Comparison of ENCODE assay signal across 24 cellular contexts in genomic region chr7:30879139-30880089, GRCh38. TPM values are rescaled to one million over a fixed set of nuclear protein-coding genes. Genes with fewer than 3 reads are reported as not detected.
DNase-seq lines count a peak whose midpoint lies in the region; ATAC-seq, FAIRE-seq and TF ChIP-seq lines count a peak whose summit lies in the region.
"Had no signal": no experiment of that assay in that cellular context is flagged by ENCODE, and none has a peak within 500 bp of the region (broad histone marks: within the 10 kb centered on the region; RNA-seq: fewer than 3 reads in every experiment).

No MANE protein-coding gene starts in this region.

- H3K4me1 ChIP-seq in DND-41 (ENCODE audit: insufficient read depth, low read length) = no peaks in the 10 kb centered on the region
- peaks cover 17% of the 10 kb centered on the region; the same call in 1 of the 2 replicates for H3K4me1 ChIP-seq in H9 (ENCODE audit: insufficient read depth, low read length)
- peaks cover 6% of the 10 kb centered on the region for H3K4me1 ChIP-seq in mesendoderm (ENCODE audit: control insufficient read depth, low read depth, low read length)

- H3K27me3 Mint-ChIP-seq in H9 (ENCODE audit: low read depth) (peaks cover 18% of the 10 kb centered on the region), WTC11 (ENCODE audit: low read depth) (no peaks in the 10 kb centered on the region; the same call in 1 of the 2 replicates)
- H3K27me3 Mint-ChIP-seq: activated CD4-positive, alpha-beta T cell treated with anti-CD3 and anti-CD28 coated beads for 36 hours; CD4-positive, CD25-positive, alpha-beta regulatory T cell had no signal

- H3K4ac ChIP-seq in H9 (ENCODE audit: low read depth, low read length) (no peak overlapping the region), mesendoderm (ENCODE audit: low read depth, low read length) (no peak overlapping the region)

- DNase-seq in DND-41 = no peak
- peak; percentile 50 for DNase-seq in H9
- DNase-seq in WTC11 (ENCODE audit: low spot score) = peak; percentile 53
- DNase-seq in mesendoderm = peak; percentile 37
- no peak for DNase-seq in GM12892 (ENCODE audit: insufficient read length)
- DNase-seq: activated CD4-positive, alpha-beta T cell treated with anti-CD3 and anti-CD28 coated beads for 36 hours; activated naive CD4-positive, alpha-beta T cell treated with anti-CD3 and anti-CD28 coated beads, Interleukin-2, amount 50 U/mL, for 16 hours; activated T-cell treated with anti-CD3 and anti-CD28 coated beads, Interleukin-2, amount 50 U/mL, for 72 hours; CD4-positive, CD25-positive, alpha-beta regulatory T cell; effector memory CD4-positive, alpha-beta T cell; left cardiac atrium; NCI-H1417; NCI-H446; RPMI8226; stimulated activated CD4-positive, alpha-beta T cell treated with anti-CD3 and anti-CD28 coated beads, Interleukin-2, amount 100 ng/mL, for 24 hours; stimulated activated naive CD4-positive, alpha-beta T cell; T1000 had no signal

- H2BK5ac ChIP-seq in H9 (ENCODE audit: insufficient read length, low read length) = no peak overlapping the region
- no peak overlapping the region for H2BK5ac ChIP-seq in mesendoderm (ENCODE audit: low read length)

- POLR2A ChIA-PET in WTC11 (lab: Charles Lee) = no interaction called here

- H3K36me3 Mint-ChIP-seq in H9 (ENCODE audit: insufficient read depth in 1 of 3, low read depth in 3 of 3) (peaks cover 0 to 11% (median 0%) of the 10 kb centered on the region in 3 experiments; a peak in 2 of 7 replicates), WTC11 (peaks cover 2% of the 10 kb centered on the region; the same call in 1 of the 2 replicates)
- H3K36me3 Mint-ChIP-seq: CD4-positive, CD25-positive, alpha-beta regulatory T cell had no signal

- H3K4me3 ChIP-seq in DND-41 (ENCODE audit: low read depth in 1 of 2, low read length in 2 of 2) (no peak overlapping the region), mesendoderm (ENCODE audit: low read length) (no peak overlapping the region)
- H3K4me3 ChIP-seq: ascending aorta, tibial nerve had no signal

- FAIRE-seq in GM12892 (lab: Jason Lieb, UNC) = no peak

- H4K20me1 ChIP-seq in DND-41 (ENCODE audit: insufficient read depth, low read length) (no peaks in the 10 kb centered on the region), H9 (ENCODE audit: control insufficient read depth, insufficient read depth, insufficient read length) (no peaks in the 10 kb centered on the region)

- H3K18ac ChIP-seq in H9 (ENCODE audit: insufficient read length, low read depth, low read length) = no peak overlapping the region
- H3K18ac ChIP-seq in mesendoderm (ENCODE audit: low read length) = no peak overlapping the region

- H3K27ac ChIP-seq in DND-41 (ENCODE audit: low read length) (no peak overlapping the region), H9 (ENCODE audit: insufficient read length, low read depth, low read length) (no peak overlapping the region), mesendoderm (ENCODE audit: low read depth, low read length) (no peak overlapping the region)
- H3K27ac ChIP-seq: ascending aorta, tibial nerve had no signal

- H2BK20ac ChIP-seq in H9 (ENCODE audit: low read depth, low read length, poor library complexity, severe bottlenecking) = no peak overlapping the region

- H3K56ac ChIP-seq in H9 (ENCODE audit: insufficient read length, low read depth, low read length) (no peak overlapping the region), mesendoderm (ENCODE audit: low read length) (no peak overlapping the region)

- TF ChIP-seq CTCF in DND-41 (IDR thresholded peaks at IDR 0.05; ENCODE audit: borderline replicate concordance, extremely low read depth, low read length, poor library complexity, severe bottlenecking) = no peak
- TF ChIP-seq CTCF in H9 (conservative IDR thresholded peaks at IDR 0.05) = no peak
- no peak for TF ChIP-seq CTCF in WTC11 (IDR thresholded peaks at IDR 0.05)

- no peak overlapping the region for H4K91ac ChIP-seq in H9 (ENCODE audit: insufficient read length, low read depth, low read length)

- H3K14ac ChIP-seq in H9 (ENCODE audit: insufficient read depth, low read length) = no peak overlapping the region

- no peak overlapping the region for H2BK12ac ChIP-seq in H9 (ENCODE audit: insufficient read length, low read depth, low read length)

- peaks cover 45 to 55% of the 10 kb centered on the region in 2 experiments for H3K4me1 Mint-ChIP-seq in H9
- peaks cover 41% of the 10 kb centered on the region for H3K4me1 Mint-ChIP-seq in WTC11
- H3K4me1 Mint-ChIP-seq: activated CD4-positive, alpha-beta T cell treated with anti-CD3 and anti-CD28 coated beads for 36 hours had no signal

- H3K79me1 ChIP-seq in H9 (ENCODE audit: insufficient read depth, low read depth, low read length, poor library complexity, severe bottlenecking) (no peaks in the 10 kb centered on the region), mesendoderm (ENCODE audit: low read length) (no peaks in the 10 kb centered on the region)

- H4K8ac ChIP-seq in H9 (replicated peaks; ENCODE audit: insufficient read length, low read depth, low read length) (no peak overlapping the region), mesendoderm (ENCODE audit: low read depth, low read length) (no peak overlapping the region)

- H3K23me2 ChIP-seq in H9 (ENCODE audit: insufficient read length, low read depth, low read length, poor library complexity, severe bottlenecking) = no peaks in the 10 kb centered on the region

- H3K9me3 Mint-ChIP-seq in H9 (no peaks in the 10 kb centered on the region; a peak in 1 of 5 replicates), WTC11 (0 out of 2 replicates have a peak, but pooled peaks cover 3% of the 10 kb centered on the region)
- H3K9me3 Mint-ChIP-seq: activated T-cell treated with anti-CD3 and anti-CD28 coated beads, Interleukin-2, amount 50 U/mL, for 72 hours; CD4-positive, CD25-positive, alpha-beta regulatory T cell; mesothelial cell of epicardium had no signal

- H3K9ac ChIP-seq in DND-41 (ENCODE audit: low read depth, low read length) = no peak overlapping the region
- no peak overlapping the region for H3K9ac ChIP-seq in H9 (ENCODE audit: extremely low read depth, insufficient read length, low read length)
- no peak overlapping the region for H3K9ac ChIP-seq in mesendoderm (ENCODE audit: low read length)

- H3K36me3 ChIP-seq in DND-41 (ENCODE audit: insufficient read depth, low read length) = no peaks in the 10 kb centered on the region
- H3K36me3 ChIP-seq in mesendoderm (ENCODE audit: control insufficient read depth, insufficient read depth, low read length) = no peaks in the 10 kb centered on the region

- CTCF ChIA-PET in WTC11 (lab: Charles Lee) = interaction anchor here (0.8 to 2.4 kb wide), 8 partner anchors 9 to 255 kb away, joined by 3 to 13 read pairs (median 5); no protein-coding TSS in a partner anchor

- H3K4me3 Mint-ChIP-seq in H9 (peak overlapping the region in 1 of 2 experiments; percentile 30; a peak in 1 of 5 replicates), WTC11 (no peak overlapping the region)
- H3K4me3 Mint-ChIP-seq: activated CD4-positive, alpha-beta T cell treated with anti-CD3 and anti-CD28 coated beads for 36 hours; activated T-cell treated with anti-CD3 and anti-CD28 coated beads, Interleukin-2, amount 50 U/mL, for 72 hours; CD4-positive, CD25-positive, alpha-beta regulatory T cell; mesothelial cell of epicardium; nephron had no signal

- no peak overlapping the region for H3K23ac ChIP-seq in H9 (ENCODE audit: insufficient read length, low read depth, low read length)
- H3K23ac ChIP-seq in mesendoderm (ENCODE audit: low read length) = no peak overlapping the region

- no peak overlapping the region for H4K5ac ChIP-seq in H9 (ENCODE audit: insufficient read length, low read depth, low read length)
- no peak overlapping the region for H4K5ac ChIP-seq in mesendoderm (ENCODE audit: low read length)

- H3K4me2 ChIP-seq in DND-41 (ENCODE audit: insufficient read depth, low read length) = no peak overlapping the region
- H3K4me2 ChIP-seq in H9 (ENCODE audit: insufficient read depth, insufficient read length, low read length) = no peak overlapping the region
- H3K4me2 ChIP-seq in mesendoderm (ENCODE audit: low read length) = no peak overlapping the region

- no peak overlapping the region for H2BK120ac ChIP-seq in H9 (ENCODE audit: low read depth, low read length, poor library complexity, severe bottlenecking)
- no peak overlapping the region for H2BK120ac ChIP-seq in mesendoderm (ENCODE audit: low read depth, low read length)

- no peak overlapping the region for H3T11ph ChIP-seq in H9 (ENCODE audit: low read length)

- H2BK15ac ChIP-seq in H9 (ENCODE audit: low read depth, low read length) (no peak overlapping the region), mesendoderm (replicated peaks; ENCODE audit: low read depth) (no peak overlapping the region)

- H2AK5ac ChIP-seq in H9 (ENCODE audit: insufficient read length, low read length) (no peak overlapping the region), mesendoderm (ENCODE audit: low read length) (no peak overlapping the region)

- H2AFZ ChIP-seq in DND-41 (ENCODE audit: low read depth, low read length) (no peak overlapping the region), H9 (ENCODE audit: low read length) (no peak overlapping the region)

- no peak for TF ChIP-seq POLR2A in GM12892 (IDR thresholded peaks at IDR 0.05; ENCODE audit: low read depth, low read length)
- TF ChIP-seq POLR2A in GM18505 (IDR thresholded peaks at IDR 0.05; ENCODE audit: borderline replicate concordance, extremely low read depth, insufficient read depth, insufficient read length) = no peak

- WGBS in H9 (ENCODE audit: extremely low coverage, insufficient read length, low lambda C conversion rate) = no CpG with 5 or more reads among the region's 14 CpGs
- no CpG with 5 or more reads among the region's 14 CpGs for WGBS in mesendoderm (ENCODE audit: extremely low coverage, insufficient coverage, low lambda C conversion rate)

- H3K79me2 ChIP-seq in DND-41 (ENCODE audit: insufficient read depth, low read length) (no peaks in the 10 kb centered on the region), H9 (ENCODE audit: insufficient read depth, low read length) (no peaks in the 10 kb centered on the region), mesendoderm (ENCODE audit: control insufficient read depth, insufficient read depth, low read length) (no peaks in the 10 kb centered on the region)

- 0 out of 3 replicates have a peak, but pooled peaks have one; percentile 23 for ATAC-seq in DND-41 (ENCODE audit: insufficient read depth, low read depth)
- ATAC-seq in WTC11 = peak; percentile 71
- no peak for ATAC-seq in GM19351 (IDR thresholded peaks at IDR 0.05; ENCODE audit: unreplicated experiment)
- no peak for ATAC-seq in GM18505 (IDR thresholded peaks at IDR 0.05; ENCODE audit: unreplicated experiment)
- no peak for ATAC-seq in GM21390 (IDR thresholded peaks at IDR 0.05; ENCODE audit: unreplicated experiment)
- ATAC-seq: activated CD4-positive, alpha-beta T cell treated with anti-CD3 and anti-CD28 coated beads for 36 hours; activated T-cell treated with anti-CD3 and anti-CD28 coated beads, Interleukin-2, amount 50 U/mL, for 72 hours had no signal

- H3K27me3 ChIP-seq in DND-41 (ENCODE audit: insufficient read depth, low read length, poor library complexity) (no peaks in the 10 kb centered on the region), H9 (ENCODE audit: insufficient read depth, low read length) (no peaks in the 10 kb centered on the region), mesendoderm (ENCODE audit: insufficient read depth, low read length, poor library complexity) (no peaks in the 10 kb centered on the region)
- H3K27me3 ChIP-seq: ascending aorta, tibial nerve had no signal

- H3K9me3 ChIP-seq in DND-41 (ENCODE audit: insufficient read depth, low read length, severe bottlenecking) (no peaks in the 10 kb centered on the region), H9 (ENCODE audit: control insufficient read depth, low read depth, low read length) (no peaks in the 10 kb centered on the region)
- H3K9me3 ChIP-seq: ascending aorta had no signal

- H3K27ac Mint-ChIP-seq in H9 (peak overlapping the region in 2 of 3 experiments; percentile 11 to 19; a peak in 2 of 7 replicates), WTC11 (peak overlapping the region; percentile 60)
- H3K27ac Mint-ChIP-seq: activated CD4-positive, alpha-beta T cell treated with anti-CD3 and anti-CD28 coated beads for 36 hours; activated T-cell treated with anti-CD3 and anti-CD28 coated beads, Interleukin-2, amount 50 U/mL, for 72 hours; CD4-positive, CD25-positive, alpha-beta regulatory T cell had no signal

RNA-seq across cellular contexts. Expression of gene AQP1, which starts 32.2 kb away (rescaled TPM):
- total RNA-seq in H9 (2021) = 0.15 TPM in 1 of 2 replicates, not detected in the other
- total RNA-seq in WTC11 (2021) = 0.81 to 1.4 TPM (median 1.1 TPM) in 3 replicates
- polyA plus RNA-seq in mesendoderm (2013, experiment 1 of 2) = not detected
- not detected for polyA plus RNA-seq in mesendoderm (2013, experiment 2 of 2)
- polyA plus RNA-seq in GM12892 (2012; ENCODE audit: missing spikeins) = not detected
- polyA plus RNA-seq: CD4-positive, CD25-positive, alpha-beta regulatory T cell had no signal

Comparison
In these comparisons a context has a peak if more than half of its experiments do, and no peak if none do; other contexts are left out.
1. ATAC-seq: peak in DND-41 (single experiment) and WTC11 (single experiment); none in GM19351 (single experiment), GM18505 (single experiment) and GM21390 (single experiment).
2. DNase-seq: peak in H9 (single experiment), WTC11 (single experiment) and mesendoderm (single experiment); none in DND-41 (single experiment) and GM12892 (single experiment).